ENCODE assay signal across 31 cellular contexts in genomic region chr5:169592937-169593650, GRCh38. TPM values are rescaled to one million over a fixed set of nuclear protein-coding genes. Genes with fewer than 3 reads are reported as not detected.
A peak's percentile ranks its signal among the peaks of the same experiment; 100 is the strongest.
DNase-seq lines count a peak whose midpoint lies in the region; ATAC-seq and TF ChIP-seq lines count a peak whose summit lies in the region.
"Had no signal": no experiment of that assay in that cellular context is flagged by ENCODE, and none has a peak within 500 bp of the region (broad histone marks: within the 10 kb centered on the region; RNA-seq: fewer than 3 reads in every experiment).

No MANE protein-coding gene starts in this region.

- H3K36me3 Mint-ChIP-seq in Caco-2 (ENCODE audit: insufficient read depth, unreplicated experiment), result peaks cover 94% of the 10 kb centered on the region
- H3K36me3 Mint-ChIP-seq in activated T-helper 1 cell treated with anti-CD3 and anti-CD28 coated beads, Interleukin-12 subunit alpha, Interleukin-12 subunit beta, Interleukin-2, Interleukin-4 antibody, amounts not matched to agents 30 ng/mL and 10 ng/mL and 1 ng/mL, durations not matched to agents 14 hours and 24 hours and 36 hours (ENCODE audit: low read depth), result peaks cover 51% of the 10 kb centered on the region

- H3K27me3 Mint-ChIP-seq in Caco-2 (ENCODE audit: insufficient read depth, unreplicated experiment), result no peaks in the 10 kb centered on the region
- no peaks in the 10 kb centered on the region for H3K27me3 Mint-ChIP-seq in activated T-helper 1 cell treated with anti-CD3 and anti-CD28 coated beads, Interleukin-12 subunit alpha, Interleukin-12 subunit beta, Interleukin-2, Interleukin-4 antibody, amounts not matched to agents 30 ng/mL and 10 ng/mL and 1 ng/mL, durations not matched to agents 14 hours and 24 hours and 36 hours (ENCODE audit: insufficient read depth)
- H3K27me3 Mint-ChIP-seq: activated CD8-positive, alpha-beta T cell treated with anti-CD3 and anti-CD28 coated beads for 36 hours; activated naive CD4-positive, alpha-beta T cell treated with anti-CD3 and anti-CD28 coated beads, Interleukin-2, amount 10 ng/mL, durations not matched to agents 7 days and 5 days; activated T-helper 17 cell treated with anti-CD3 and anti-CD28 coated beads, Interleukin-2, amount 50 U/mL, for 72 hours; CD4-positive, alpha-beta T cell had no signal

- TF ChIP-seq CTCF in Caco-2 (IDR thresholded peaks at IDR 0.05; ENCODE audit: insufficient read depth in 1 of 2, low read depth in 1 of 2, low read length in 1 of 2, severe bottlenecking in 1 of 2, unreplicated experiment in 1 of 2) (no peak), WERI-Rb-1 (IDR thresholded peaks at IDR 0.05; ENCODE audit: low read depth, low read length) (no peak), body of pancreas (IDR thresholded peaks at IDR 0.05) (no peak)

- WGBS in body of pancreas, 2 donors, result 97 to 98% methylated on average over 6 of the region's 6 CpGs

- H3K4me3 ChIP-seq in Caco-2 (ENCODE audit: low read depth, low read length) (no peak overlapping the region), WERI-Rb-1 (ENCODE audit: low read depth, low read length) (no peak overlapping the region), body of pancreas (no peak overlapping the region)
- H3K4me3 ChIP-seq: K562, pancreas, smooth muscle cell, suprapubic skin, upper lobe of right lung had no signal

- DNase-seq in Caco-2 (peak in 1 of 2 experiments; percentile 16), HT-29 (ENCODE audit: low spot score) (peak; percentile 65), mucosa of gallbladder (ENCODE audit: low spot score) (peak; percentile 24), WERI-Rb-1 (no peak), body of pancreas (no peak)
- DNase-seq in activated T-helper 1 cell treated with anti-CD3 and anti-CD28 coated beads, Interleukin-12 subunit alpha, Interleukin-12 subunit beta, Interleukin-2, Interleukin-4 antibody, amounts not matched to agents 30 ng/mL and 10 ng/mL and 1 ng/mL, durations not matched to agents 14 hours and 24 hours and 36 hours (ENCODE audit: low spot score), result no peak
- no peak for DNase-seq in activated CD4-positive, alpha-beta T cell treated with anti-CD3 and anti-CD28 coated beads, Interleukin-2, amount 50 U/mL, for 48 hours
- DNase-seq: activated CD4-positive, alpha-beta T cell treated with anti-CD3 and anti-CD28 coated beads for 1 hour; activated CD8-positive, alpha-beta T cell treated with anti-CD3 and anti-CD28 coated beads for 36 hours; activated naive CD4-positive, alpha-beta T cell treated with anti-CD3 and anti-CD28 coated beads, Interleukin-2, amount 10 ng/mL, durations not matched to agents 7 days and 5 days; amniotic stem cell; CD4-positive, alpha-beta T cell; HCEC 1CT; mesenchymal stem cell; NCI-H1417 treated with DMSO at 0.1 percent for 48 hours; NCI-H2081; NCI-H526 treated with DMSO at 0.1 percent for 48 hours; NK-92 treated with Interleukin-12 subunit alpha and Interleukin-12 subunit beta, amount 100 ng/mL, for 24 hours; pancreas; retina; SHP77; stimulated activated naive CD4-positive, alpha-beta T cell; T-helper 2 cell; upper lobe of right lung had no signal

- H3K27ac Mint-ChIP-seq in Caco-2 (ENCODE audit: unreplicated experiment), result peak overlapping the region; percentile 56
- H3K27ac Mint-ChIP-seq in activated T-helper 1 cell treated with anti-CD3 and anti-CD28 coated beads, Interleukin-12 subunit alpha, Interleukin-12 subunit beta, Interleukin-2, Interleukin-4 antibody, amounts not matched to agents 30 ng/mL and 10 ng/mL and 1 ng/mL, durations not matched to agents 14 hours and 24 hours and 36 hours, result peak overlapping the region; percentile 1
- H3K27ac Mint-ChIP-seq: activated CD8-positive, alpha-beta T cell treated with anti-CD3 and anti-CD28 coated beads for 36 hours; activated naive CD4-positive, alpha-beta T cell treated with anti-CD3 and anti-CD28 coated beads, Interleukin-2, amount 10 ng/mL, durations not matched to agents 7 days and 5 days; activated T-helper 17 cell treated with anti-CD3 and anti-CD28 coated beads, Interleukin-2, amount 50 U/mL, for 72 hours; CD4-positive, alpha-beta T cell had no signal

- no TSS peak for BruUV-seq in Caco-2 (replicated peaks; lab: Mats Ljungman, UMichigan)

- H3K27ac ChIP-seq in WERI-Rb-1 (no peak overlapping the region), body of pancreas (no peak overlapping the region)
- H3K27ac ChIP-seq: pancreas, suprapubic skin, upper lobe of right lung had no signal

- H3K27me3 ChIP-seq in Caco-2 (replicated peaks; ENCODE audit: control insufficient read depth, insufficient read depth, low read length) (no peaks in the 10 kb centered on the region), WERI-Rb-1 (ENCODE audit: insufficient read depth, low read depth, severe bottlenecking) (no peaks in the 10 kb centered on the region), body of pancreas (no peaks in the 10 kb centered on the region)
- H3K27me3 ChIP-seq: pancreas, suprapubic skin, upper lobe of right lung had no signal

- CTCF ChIA-PET in Caco-2 (lab: Charles Lee), result interaction anchor here (1.6 kb wide), 1 partner anchor 10 kb away, joined by 4 read pairs; the partner anchor contains the start of gene SPDL1

- no peak overlapping the region for H3K4me3 Mint-ChIP-seq in Caco-2 (ENCODE audit: unreplicated experiment)
- H3K4me3 Mint-ChIP-seq in activated T-helper 1 cell treated with anti-CD3 and anti-CD28 coated beads, Interleukin-12 subunit alpha, Interleukin-12 subunit beta, Interleukin-2, Interleukin-4 antibody, amounts not matched to agents 30 ng/mL and 10 ng/mL and 1 ng/mL, durations not matched to agents 14 hours and 24 hours and 36 hours, result no peak overlapping the region
- H3K4me3 Mint-ChIP-seq: activated CD8-positive, alpha-beta T cell treated with anti-CD3 and anti-CD28 coated beads for 36 hours; activated naive CD4-positive, alpha-beta T cell treated with anti-CD3 and anti-CD28 coated beads, Interleukin-2, amount 10 ng/mL, durations not matched to agents 7 days and 5 days; activated T-helper 17 cell treated with anti-CD3 and anti-CD28 coated beads, Interleukin-2, amount 50 U/mL, for 72 hours; CD4-positive, alpha-beta T cell; neural crest cell had no signal

- H3K4me1 ChIP-seq in Caco-2 (peaks cover 8% of the 10 kb centered on the region; the same call in 1 of the 2 replicates), body of pancreas (no peaks in the 10 kb centered on the region)
- H3K4me1 ChIP-seq: pancreas, suprapubic skin, upper lobe of right lung had no signal

- no peaks in the 10 kb centered on the region for H3K9me3 Mint-ChIP-seq in Caco-2 (ENCODE audit: unreplicated experiment)
- H3K9me3 Mint-ChIP-seq in activated T-helper 1 cell treated with anti-CD3 and anti-CD28 coated beads, Interleukin-12 subunit alpha, Interleukin-12 subunit beta, Interleukin-2, Interleukin-4 antibody, amounts not matched to agents 30 ng/mL and 10 ng/mL and 1 ng/mL, durations not matched to agents 14 hours and 24 hours and 36 hours, result no peaks in the 10 kb centered on the region
- H3K9me3 Mint-ChIP-seq: activated CD8-positive, alpha-beta T cell treated with anti-CD3 and anti-CD28 coated beads for 36 hours; activated naive CD4-positive, alpha-beta T cell treated with anti-CD3 and anti-CD28 coated beads, Interleukin-2, amount 10 ng/mL, durations not matched to agents 7 days and 5 days; activated T-helper 17 cell treated with anti-CD3 and anti-CD28 coated beads, Interleukin-2, amount 50 U/mL, for 72 hours; CD4-positive, alpha-beta T cell; neural crest cell had no signal

- H3K36me3 ChIP-seq in Caco-2 (ENCODE audit: control insufficient read depth, insufficient read depth, low read length), result peaks cover 3% of the 10 kb centered on the region; the same call in 1 of the 2 replicates
- peaks cover 85% of the 10 kb centered on the region for H3K36me3 ChIP-seq in WERI-Rb-1
- H3K36me3 ChIP-seq in body of pancreas (replicated peaks in 1 of 2; ENCODE audit: insufficient read depth in 1 of 2, low read depth in 2 of 2), result peaks cover 0 to 5% of the 10 kb centered on the region in 2 donors

- ATAC-seq in HG03039 (IDR thresholded peaks at IDR 0.05; ENCODE audit: unreplicated experiment) (no peak), body of pancreas (no peak)
- ATAC-seq: activated CD8-positive, alpha-beta T cell treated with anti-CD3 and anti-CD28 coated beads for 36 hours; activated T-helper 17 cell treated with anti-CD3 and anti-CD28 coated beads, Interleukin-2, amount 50 U/mL, for 72 hours; K562; left lobe of liver; pancreas; upper lobe of right lung had no signal

- intact Hi-C loops in Caco-2 (cut with micrococcal nuclease; ENCODE audit: unreplicated experiment) (no loop called here), body of pancreas (cut with DNase I) (no loop called here)
- intact Hi-C loops in activated T-helper 1 cell treated with anti-CD3 and anti-CD28 coated beads, Interleukin-12 subunit alpha, Interleukin-12 subunit beta, Interleukin-2, Interleukin-4 antibody, amounts not matched to agents 30 ng/mL and 10 ng/mL and 1 ng/mL, durations not matched to agents 14 hours and 24 hours and 36 hours (cut with micrococcal nuclease), result no loop called here

- no peak for TF ChIP-seq POLR2A in body of pancreas (IDR thresholded peaks at IDR 0.05)

- no peaks in the 10 kb centered on the region for H3K9me3 ChIP-seq in Caco-2
- no peaks in the 10 kb centered on the region for H3K9me3 ChIP-seq in WERI-Rb-1 (ENCODE audit: severe bottlenecking)
- H3K9me3 ChIP-seq in body of pancreas, result no peaks in the 10 kb centered on the region
- H3K9me3 ChIP-seq: pancreas, suprapubic skin, upper lobe of right lung had no signal

- peaks cover 10% of the 10 kb centered on the region for H3K4me1 Mint-ChIP-seq in Caco-2 (ENCODE audit: low read depth, unreplicated experiment)
- peaks cover 3% of the 10 kb centered on the region for H3K4me1 Mint-ChIP-seq in activated T-helper 1 cell treated with anti-CD3 and anti-CD28 coated beads, Interleukin-12 subunit alpha, Interleukin-12 subunit beta, Interleukin-2, Interleukin-4 antibody, amounts not matched to agents 30 ng/mL and 10 ng/mL and 1 ng/mL, durations not matched to agents 14 hours and 24 hours and 36 hours (ENCODE audit: low read depth)
- H3K4me1 Mint-ChIP-seq: activated naive CD4-positive, alpha-beta T cell treated with anti-CD3 and anti-CD28 coated beads, Interleukin-2, amount 10 ng/mL, durations not matched to agents 7 days and 5 days; activated T-helper 17 cell treated with anti-CD3 and anti-CD28 coated beads, Interleukin-2, amount 50 U/mL, for 72 hours had no signal

- POLR2A ChIA-PET in Caco-2 (lab: Charles Lee), result no interaction called here

RNA-seq across cellular contexts. Expression of gene SPDL1, which starts 9.5 kb away (rescaled TPM):
- total RNA-seq in Caco-2 (2022) (57.8 and 60.0 TPM in 2 replicates), mucosa of gallbladder (4.6 TPM), body of pancreas (10 to 100 TPM in 1 of 2 donors, 1 to 10 TPM in 1; 3.6 to 12.9 TPM)
- 11.5 and 13.1 TPM in 2 replicates for total RNA-seq in HT-29 (2014; rRNA removed; shearing (Covaris generic))
- 34.1 and 41.0 TPM in 2 replicates for total RNA-seq in activated T-helper 1 cell treated with anti-CD3 and anti-CD28 coated beads, Interleukin-12 subunit alpha, Interleukin-12 subunit beta, Interleukin-2, Interleukin-4 antibody, amounts not matched to agents 30 ng/mL and 10 ng/mL and 1 ng/mL, durations not matched to agents 14 hours and 24 hours and 36 hours

RNA-seq across cellular contexts. Expression of gene DOCK2, which starts 44.0 kb away (rescaled TPM):
- total RNA-seq in Caco-2 (2022), result 0.09 TPM in 1 of 2 replicates, not detected in the other
- not detected in 2 replicates for total RNA-seq in HT-29 (2014; rRNA removed; shearing (Covaris generic))
- total RNA-seq in activated T-helper 1 cell treated with anti-CD3 and anti-CD28 coated beads, Interleukin-12 subunit alpha, Interleukin-12 subunit beta, Interleukin-2, Interleukin-4 antibody, amounts not matched to agents 30 ng/mL and 10 ng/mL and 1 ng/mL, durations not matched to agents 14 hours and 24 hours and 36 hours, result 214 and 216 TPM in 2 replicates
- total RNA-seq in mucosa of gallbladder, result 21.6 TPM
- total RNA-seq in body of pancreas, result 1 to 10 TPM; 3.1 to 7.6 TPM

Comparison
In these comparisons a context has a peak if more than half of its experiments do, and no peak if none do; other contexts are left out.
1. DNase-seq: peak in HT-29 (single experiment) and mucosa of gallbladder (single experiment); none in activated T-helper 1 cell treated with anti-CD3 and anti-CD28 coated beads, Interleukin-12 subunit alpha, Interleukin-12 subunit beta, Interleukin-2, Interleukin-4 antibody, amounts not matched to agents 30 ng/mL and 10 ng/mL and 1 ng/mL, durations not matched to agents 14 hours and 24 hours and 36 hours (single experiment), WERI-Rb-1 (single experiment), body of pancreas (0 of 4) and activated CD4-positive, alpha-beta T cell treated with anti-CD3 and anti-CD28 coated beads, Interleukin-2, amount 50 U/mL, for 48 hours (0 of 2).